10 cellular contexts compared by ENCODE assay signal in the genomic region with DNA sequence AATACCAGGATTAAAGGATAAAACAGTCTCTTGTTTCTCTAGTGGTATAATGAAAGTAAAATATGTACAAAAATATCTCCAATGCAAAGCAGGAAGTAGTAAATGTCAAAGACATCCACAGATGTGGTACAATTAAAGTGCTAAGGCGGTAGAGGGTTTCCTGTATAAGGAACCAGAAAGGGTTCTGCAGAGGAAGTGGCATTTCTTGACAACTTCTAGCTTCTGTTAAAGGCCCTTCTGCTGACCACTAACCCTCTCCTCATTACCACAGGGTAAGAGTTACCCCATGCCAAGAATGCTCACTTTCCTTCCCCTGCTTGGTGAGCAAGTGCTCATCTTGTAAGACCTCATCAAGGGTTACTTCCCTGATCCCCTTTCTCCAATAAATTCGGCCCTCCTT.
A peak's percentile ranks its signal among the peaks of the same experiment; 100 is the strongest.
DNase-seq lines count a peak whose midpoint lies in the region; ATAC-seq and TF ChIP-seq lines count a peak whose summit lies in the region.
"Had no signal": no experiment of that assay in that cellular context is flagged by ENCODE, and none has a peak within 500 bp of the region (broad histone marks: within the 10 kb centered on the region; RNA-seq: fewer than 3 reads in every experiment).

No MANE protein-coding gene starts in this region.

- H3F3A ChIP-seq in smooth muscle cell (ENCODE audit: low read depth): no peaks in the 10 kb centered on the region

- H4K20me1 ChIP-seq in smooth muscle cell (ENCODE audit: low read depth): no peaks in the 10 kb centered on the region

- H3K27ac ChIP-seq in smooth muscle cell (ENCODE audit: low read depth): no peak overlapping the region

- no peaks in the 10 kb centered on the region for H3K9me3 ChIP-seq in T-helper 17 cell (ENCODE audit: control insufficient read depth, low read length, poor library complexity, severe bottlenecking)
- H3K9me3 ChIP-seq in smooth muscle cell (replicated peaks; ENCODE audit: low read depth): no peaks in the 10 kb centered on the region

- no peak overlapping the region for H3K4me3 ChIP-seq in smooth muscle cell

- no peak for TF ChIP-seq CTCF in smooth muscle cell (IDR thresholded peaks at IDR 0.05; ENCODE audit: borderline replicate concordance, insufficient read depth, poor library complexity, severe bottlenecking)

- no peak overlapping the region for H3K9ac ChIP-seq in smooth muscle cell (ENCODE audit: low read depth)

- peaks cover 10% of the 10 kb centered on the region for H3K9me3 Mint-ChIP-seq in natural killer cell treated with Interleukin-12 subunit alpha and Interleukin-12 subunit beta and Interleukin-15 and Interleukin-18, amount 100 ng/mL, for 72 hours
- H3K9me3 Mint-ChIP-seq: HFFc6 had no signal

- no peak overlapping the region for H3K4me2 ChIP-seq in smooth muscle cell

- H3K27me3 ChIP-seq in smooth muscle cell (ENCODE audit: low read depth): no peaks in the 10 kb centered on the region

- H3K79me2 ChIP-seq in smooth muscle cell (ENCODE audit: low read depth): no peaks in the 10 kb centered on the region

- no peak overlapping the region for H2AFZ ChIP-seq in smooth muscle cell (ENCODE audit: low read depth)

- H3K4me1 ChIP-seq in smooth muscle cell (ENCODE audit: low read depth): no peaks in the 10 kb centered on the region

- WGBS in smooth muscle cell (ENCODE audit: low lambda C conversion rate): 56% methylated on average over 2 of the region's 2 CpGs

- H3K27ac Mint-ChIP-seq in T-helper 17 cell: no peak overlapping the region
- H3K27ac Mint-ChIP-seq in natural killer cell treated with Interleukin-12 subunit alpha and Interleukin-12 subunit beta and Interleukin-15 and Interleukin-18, amount 100 ng/mL, for 72 hours: peak overlapping the region; percentile 19 to 70
- H3K27ac Mint-ChIP-seq: HFFc6 had no signal

- DNase-seq in GDM1 (lab: John Stamatoyannopoulos, UW) (peak; percentile 59), T-helper 17 cell (no peak), smooth muscle cell (lab: John Stamatoyannopoulos, UW; ENCODE audit: unreplicated experiment) (no peak), NCI-H2029 (lab: John Stamatoyannopoulos, UW) (no peak)
- DNase-seq in natural killer cell treated with Interleukin-12 subunit alpha and Interleukin-12 subunit beta and Interleukin-15 and Interleukin-18, amount 100 ng/mL, for 72 hours (ENCODE audit: low spot score): peak; percentile 82
- DNase-seq: glutamatergic neuron, HFFc6, midbrain had no signal

- peaks cover 8% of the 10 kb centered on the region for H3K4me1 Mint-ChIP-seq in T-helper 17 cell
- H3K4me1 Mint-ChIP-seq in natural killer cell treated with Interleukin-12 subunit alpha and Interleukin-12 subunit beta and Interleukin-15 and Interleukin-18, amount 100 ng/mL, for 72 hours (ENCODE audit: low read depth in 2 of 2): peaks cover 31 to 34% of the 10 kb centered on the region in 2 donors

- ATAC-seq in HG03432 (IDR thresholded peaks at IDR 0.05; ENCODE audit: unreplicated experiment): peak; percentile 90
- ATAC-seq in T-helper 17 cell: peak; percentile 78
- ATAC-seq in natural killer cell treated with Interleukin-12 subunit alpha and Interleukin-12 subunit beta and Interleukin-15 and Interleukin-18, amount 100 ng/mL, for 72 hours: peak; percentile 99
- ATAC-seq in HG03439 (IDR thresholded peaks at IDR 0.05; ENCODE audit: unreplicated experiment): no peak

- H3K36me3 Mint-ChIP-seq in T-helper 17 cell (ENCODE audit: low read depth): no peaks in the 10 kb centered on the region
- H3K36me3 Mint-ChIP-seq in natural killer cell treated with Interleukin-12 subunit alpha and Interleukin-12 subunit beta and Interleukin-15 and Interleukin-18, amount 100 ng/mL, for 72 hours: peaks cover 18% of the 10 kb centered on the region

- no peaks in the 10 kb centered on the region for H3K27me3 Mint-ChIP-seq in T-helper 17 cell
- peaks cover 4 to 13% of the 10 kb centered on the region in 2 donors for H3K27me3 Mint-ChIP-seq in natural killer cell treated with Interleukin-12 subunit alpha and Interleukin-12 subunit beta and Interleukin-15 and Interleukin-18, amount 100 ng/mL, for 72 hours

- peak overlapping the region; percentile 52 for H3K4me3 Mint-ChIP-seq in T-helper 17 cell
- peak overlapping the region; percentile 18 for H3K4me3 Mint-ChIP-seq in natural killer cell treated with Interleukin-12 subunit alpha and Interleukin-12 subunit beta and Interleukin-15 and Interleukin-18, amount 100 ng/mL, for 72 hours
- H3K4me3 Mint-ChIP-seq: HFFc6 had no signal

- H3K36me3 ChIP-seq in smooth muscle cell (ENCODE audit: low read depth): no peaks in the 10 kb centered on the region

Comparison
In these comparisons a context has a peak if more than half of its experiments do, and no peak if none do; other contexts are left out.
1. DNase-seq: peak in GDM1 (single experiment) and natural killer cell treated with Interleukin-12 subunit alpha and Interleukin-12 subunit beta and Interleukin-15 and Interleukin-18, amount 100 ng/mL, for 72 hours (single experiment); none in T-helper 17 cell (0 of 3), smooth muscle cell (single experiment) and NCI-H2029 (single experiment).